2 cellular contexts compared by ENCODE assay signal in the genomic region with DNA sequence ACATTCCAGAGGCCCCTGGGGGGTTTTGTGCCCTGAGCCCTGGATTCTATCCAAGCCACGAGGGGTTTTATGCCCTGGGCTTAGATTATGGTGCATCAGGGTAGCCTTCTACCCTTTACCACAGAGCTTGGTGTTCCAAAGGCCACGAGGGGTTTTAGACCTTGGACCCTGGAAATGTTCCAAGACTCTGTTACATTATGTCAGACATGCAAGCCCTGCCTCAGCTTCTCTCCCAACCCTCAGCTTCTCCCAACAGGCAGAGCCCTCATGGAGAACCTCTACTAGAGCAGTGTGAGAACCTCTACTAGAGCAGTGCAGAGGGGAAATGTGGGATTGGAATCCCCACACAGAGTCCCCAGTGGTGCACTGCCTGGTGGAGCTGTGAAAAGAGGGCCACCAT. TPM values are rescaled to one million over a fixed set of nuclear protein-coding genes. Genes with fewer than 3 reads are reported as not detected.
"Had no signal": no experiment of that assay in that cellular context is flagged by ENCODE, and none has a peak within 500 bp of the region (broad histone marks: within the 10 kb centered on the region; RNA-seq: fewer than 3 reads in every experiment).

No MANE protein-coding gene starts in this region.

RNA-seq across cellular contexts. Expression of a gene that starts 10.5 kb away (rescaled TPM):
- polyA plus RNA-seq: aorta, cardiac muscle cell had no signal
